In the genomic region with DNA sequence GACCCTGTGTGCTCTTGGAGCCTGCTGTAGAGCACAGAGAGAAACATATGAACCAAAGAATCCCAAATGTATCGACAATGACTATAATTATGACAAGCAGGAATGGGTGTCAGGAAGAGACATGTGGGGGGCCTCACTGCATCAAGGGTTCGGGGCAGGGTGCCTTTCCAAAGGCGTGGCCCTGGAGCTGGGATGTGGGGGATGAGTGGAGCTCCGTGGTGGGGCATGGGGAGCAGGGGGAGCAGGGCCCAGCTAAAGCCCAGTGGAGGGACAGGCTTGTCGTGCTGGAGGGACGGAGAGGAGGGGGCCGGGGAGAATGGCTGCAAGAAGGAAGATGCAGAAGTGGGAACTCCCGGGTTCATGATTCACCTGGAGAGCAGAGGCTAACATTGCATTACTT, we compare ENCODE assay signal across 22 cellular contexts.
"Had no signal": no experiment of that assay in that cellular context is flagged by ENCODE, and none has a peak within 500 bp of the region (broad histone marks: within the 10 kb centered on the region; RNA-seq: fewer than 3 reads in every experiment).

No MANE protein-coding gene starts in this region.

- H3K4me1 ChIP-seq: body of pancreas, foreskin keratinocyte, left lung, parathyroid adenoma, stomach, transverse colon had no signal

- H2AFZ ChIP-seq: parathyroid adenoma had no signal

- H3K9me3 Mint-ChIP-seq: activated naive CD4-positive, alpha-beta T cell treated with anti-CD3 and anti-CD28 coated beads for 36 hours; activated T-cell treated with anti-CD3 and anti-CD28 coated beads, Interleukin-2, amount 50 U/mL, for 72 hours; naive thymus-derived CD4-positive, alpha-beta T cell; stimulated activated memory B cell treated with anti-CD40 and anti-IgM and Interleukin-4, amounts not matched to agents 10 μg/mL and 1 μg/mL and 100 μg/mL, for 72 hours; T-helper 1 cell treated with Interleukin-12 subunit alpha and Interleukin-12 subunit beta and Interleukin-4 antibody, amounts not matched to agents 30 μg/mL and 1 μg/mL, for 36 hours; WTC11 had no signal

- ATAC-seq: activated T-cell treated with anti-CD3 and anti-CD28 coated beads, Interleukin-2, amount 50 U/mL, for 72 hours; body of pancreas; foreskin keratinocyte; left lung; naive thymus-derived CD4-positive, alpha-beta T cell; sciatic nerve; WTC11 had no signal

- H3K27ac ChIP-seq: body of pancreas, cardiac muscle cell, foreskin keratinocyte, left lung, parathyroid adenoma, stomach, transverse colon had no signal

- H3K9me3 ChIP-seq: body of pancreas, left lung, stomach, transverse colon had no signal

- H3K36me3 Mint-ChIP-seq: naive thymus-derived CD4-positive, alpha-beta T cell; WTC11 had no signal

- H3K79me2 ChIP-seq: parathyroid adenoma had no signal

- H3K4me1 Mint-ChIP-seq: stimulated activated memory B cell treated with anti-CD40 and anti-IgM and Interleukin-4, amounts not matched to agents 10 μg/mL and 1 μg/mL and 100 μg/mL, for 72 hours had no signal

- H3K4me3 Mint-ChIP-seq: activated naive CD4-positive, alpha-beta T cell treated with anti-CD3 and anti-CD28 coated beads for 36 hours; activated T-cell treated with anti-CD3 and anti-CD28 coated beads, Interleukin-2, amount 50 U/mL, for 72 hours; naive thymus-derived CD4-positive, alpha-beta T cell; stimulated activated memory B cell treated with anti-CD40 and anti-IgM and Interleukin-4, amounts not matched to agents 10 μg/mL and 1 μg/mL and 100 μg/mL, for 72 hours; T-helper 1 cell treated with Interleukin-12 subunit alpha and Interleukin-12 subunit beta and Interleukin-4 antibody, amounts not matched to agents 30 μg/mL and 1 μg/mL, for 36 hours; WTC11 had no signal

- H3K4me3 ChIP-seq: body of pancreas, cardiac muscle cell, left lung, stomach, transverse colon had no signal

- H3K27me3 ChIP-seq: body of pancreas, cardiac muscle cell had no signal

- H3K9ac ChIP-seq: parathyroid adenoma had no signal

- DNase-seq: activated CD4-positive, alpha-beta T cell treated with anti-CD3 and anti-CD28 coated beads for 4 hours; activated CD4-positive, alpha-beta T cell treated with anti-CD3 and anti-CD28 coated beads, Interleukin-2, amount 50 U/mL, for 48 hours; activated effector memory CD4-positive, alpha-beta T cell treated with Interleukin-2 at 50 U/mL for 16 hours; activated naive CD4-positive, alpha-beta T cell treated with anti-CD3 and anti-CD28 coated beads for 36 hours; activated T-cell treated with anti-CD3 and anti-CD28 coated beads, Interleukin-2, amount 50 U/mL, for 72 hours; body of pancreas; effector CD4-positive, alpha-beta T cell; erythroblast; foreskin keratinocyte; left lung; small intestine; stimulated activated CD4-positive, alpha-beta T cell treated with anti-CD3 and anti-CD28 coated beads, Interleukin-15, amount 100 ng/mL, for 24 hours; stomach; T1000; transverse colon had no signal

- H3K27ac Mint-ChIP-seq: activated naive CD4-positive, alpha-beta T cell treated with anti-CD3 and anti-CD28 coated beads for 36 hours; activated T-cell treated with anti-CD3 and anti-CD28 coated beads, Interleukin-2, amount 50 U/mL, for 72 hours; stimulated activated memory B cell treated with anti-CD40 and anti-IgM and Interleukin-4, amounts not matched to agents 10 μg/mL and 1 μg/mL and 100 μg/mL, for 72 hours; T-helper 1 cell treated with Interleukin-12 subunit alpha and Interleukin-12 subunit beta and Interleukin-4 antibody, amounts not matched to agents 30 μg/mL and 1 μg/mL, for 36 hours; WTC11 had no signal

- H3K36me3 ChIP-seq: cardiac muscle cell, left lung, stomach, transverse colon had no signal
